Comparison of ENCODE assay signal across 8 cellular contexts in genomic region chr19:34998777-34999497, GRCh38. TPM values are rescaled to one million over a fixed set of nuclear protein-coding genes. Genes with fewer than 3 reads are reported as not detected.
DNase-seq lines count a peak whose midpoint lies in the region; ATAC-seq, FAIRE-seq and TF ChIP-seq lines count a peak whose summit lies in the region.

No MANE protein-coding gene starts in this region.

- TF ChIP-seq CTCF in colonic mucosa (IDR thresholded peaks at IDR 0.05) = no peak

- ATAC-seq in HG03520 (IDR thresholded peaks at IDR 0.05; ENCODE audit: unreplicated experiment) = no peak

- H3K9ac ChIP-seq in colonic mucosa (ENCODE audit: low read depth in 2 of 2, low read length in 2 of 2) (peak overlapping the region; percentile 95 to 96), mucosa of rectum (ENCODE audit: low read depth in 1 of 2, low read length in 2 of 2) (peak overlapping the region; percentile 81 to 85)

- peak overlapping the region; percentile 88 for H3K4me3 ChIP-seq in ACC112 (ENCODE audit: low read depth, low read length)
- peak overlapping the region; percentile 79 for H3K4me3 ChIP-seq in colonic mucosa
- H3K4me3 ChIP-seq in mucosa of rectum (ENCODE audit: low read length in 2 of 2) = peak overlapping the region; percentile 66 to 74

- DNase-seq in HuH-7.5 (ENCODE audit: low spot score) (peak; percentile 75), colonic mucosa (peak; percentile 25), SHP77 (lab: John Stamatoyannopoulos, UW) (no peak), SKM-1 (lab: John Stamatoyannopoulos, UW; ENCODE audit: unreplicated experiment) (no peak), GM12891 (ENCODE audit: insufficient read length, low spot score) (no peak)

- peaks cover 26% of the 10 kb centered on the region for H3K79me2 ChIP-seq in ACC112 (ENCODE audit: control insufficient read depth, insufficient read depth, low read length, unreplicated experiment)

- H3K27me3 ChIP-seq in ACC112 (ENCODE audit: insufficient read depth, low read length) (no peaks in the 10 kb centered on the region), colonic mucosa (no peaks in the 10 kb centered on the region), mucosa of rectum (ENCODE audit: control insufficient read depth in 2 of 2, insufficient read depth in 2 of 2, low read length in 2 of 2) (no peaks in the 10 kb centered on the region)

- H3K4me1 ChIP-seq in ACC112 (ENCODE audit: control insufficient read depth, insufficient read depth, low read length, unreplicated experiment) (peaks cover 11% of the 10 kb centered on the region), colonic mucosa (peaks cover 27% of the 10 kb centered on the region), mucosa of rectum (ENCODE audit: control insufficient read depth in 2 of 2, insufficient read depth in 2 of 2, low read length in 2 of 2) (peaks cover 48 to 62% of the 10 kb centered on the region in 2 donors)

- H2AFZ ChIP-seq in ACC112 (ENCODE audit: low read length, unreplicated experiment) = peak overlapping the region; percentile 93

- no peaks in the 10 kb centered on the region for H3K9me3 ChIP-seq in colonic mucosa
- H3K9me3 ChIP-seq in mucosa of rectum (ENCODE audit: control insufficient read depth in 2 of 2, low read length in 2 of 2) = no peaks in the 10 kb centered on the region

- intact Hi-C loops in colonic mucosa (cut with DNase I) = no loop called here

- no peaks in the 10 kb centered on the region for H3K36me3 ChIP-seq in ACC112 (ENCODE audit: insufficient read depth, low read length)
- H3K36me3 ChIP-seq in colonic mucosa = no peaks in the 10 kb centered on the region
- H3K36me3 ChIP-seq in mucosa of rectum (ENCODE audit: control insufficient read depth in 2 of 2, insufficient read depth in 2 of 2, low read length in 2 of 2) = peaks cover 0 to 3% of the 10 kb centered on the region in 2 donors

- no peak for FAIRE-seq in GM12891 (lab: Jason Lieb, UNC)

- TF ChIP-seq POLR2A in GM12891 (IDR thresholded peaks at IDR 0.05; ENCODE audit: low read depth, low read length) = no peak

- H3K27ac ChIP-seq in ACC112 (ENCODE audit: low read depth, low read length) (peak overlapping the region; percentile 91; the same call in 1 of the 2 replicates), colonic mucosa (peak overlapping the region; percentile 96), mucosa of rectum (ENCODE audit: low read depth in 2 of 2, low read length in 2 of 2) (peak overlapping the region; percentile 94 to 97)

TF ChIP-seq in GM12891, 5 proteins besides CTCF, POLR2A, EP300 and RAD21:
- TF ChIP-seq SPI1 (IDR thresholded peaks at IDR 0.05; ENCODE audit: low read depth, low read length) (no peak), POU2F2 (IDR thresholded peaks at IDR 0.05; ENCODE audit: low read depth, low read length) (no peak), POLR2AphosphoS5 (IDR thresholded peaks at IDR 0.05; ENCODE audit: low read depth, low read length) (no peak), TAF1 (IDR thresholded peaks at IDR 0.05; ENCODE audit: low read depth, low read length) (no peak), PAX5 (IDR thresholded peaks at IDR 0.05; ENCODE audit: insufficient read depth, low read length, severe bottlenecking) (no peak)
TF ChIP-seq in GM12891: peak in this region for 0.

RNA-seq across cellular contexts. Expression of gene GRAMD1A, which starts 1.2 kb away (rescaled TPM):
- 10 to 100 TPM; 26.3 to 31.0 TPM for total RNA-seq in colonic mucosa
- 58.2 TPM for polyA plus RNA-seq in GM12891 (2012; ENCODE audit: low read depth, missing spikeins)

RNA-seq across cellular contexts. Expression of gene SCN1B, which starts 31.3 kb away (rescaled TPM):
- total RNA-seq in colonic mucosa = 1 to 10 TPM; 1.8 to 2.1 TPM
- polyA plus RNA-seq in GM12891 (2012; ENCODE audit: low read depth, missing spikeins) = 0.18 TPM

RNA-seq across cellular contexts. Expression of gene ZNF792, which starts 34.9 kb away (rescaled TPM):
- total RNA-seq in colonic mucosa = 1 to 10 TPM; 6.7 to 8.1 TPM
- polyA plus RNA-seq in GM12891 (2012; ENCODE audit: low read depth, missing spikeins) = 1.4 TPM

RNA-seq across cellular contexts. Expression of gene HPN, which starts 42.6 kb away (rescaled TPM):
- total RNA-seq in colonic mucosa = 1 to 10 TPM in 1 of 2 donors, under 1 TPM in 1; 0.27 to 1.0 TPM
- polyA plus RNA-seq in GM12891 (2012; ENCODE audit: low read depth, missing spikeins) = 0.06 TPM

Comparison
In these comparisons a context has a peak if more than half of its experiments do, and no peak if none do; other contexts are left out.
1. DNase-seq: peak in HuH-7.5 (single experiment) and colonic mucosa (single experiment); none in SHP77 (0 of 2), SKM-1 (single experiment) and GM12891 (single experiment).
2. Peak in every context shown above with its lines, with median percentiles within 50 percentile points of each other: H3K27ac ChIP-seq and H3K4me3 ChIP-seq.